1 cellular context compared by ENCODE assay signal in the genomic region with DNA sequence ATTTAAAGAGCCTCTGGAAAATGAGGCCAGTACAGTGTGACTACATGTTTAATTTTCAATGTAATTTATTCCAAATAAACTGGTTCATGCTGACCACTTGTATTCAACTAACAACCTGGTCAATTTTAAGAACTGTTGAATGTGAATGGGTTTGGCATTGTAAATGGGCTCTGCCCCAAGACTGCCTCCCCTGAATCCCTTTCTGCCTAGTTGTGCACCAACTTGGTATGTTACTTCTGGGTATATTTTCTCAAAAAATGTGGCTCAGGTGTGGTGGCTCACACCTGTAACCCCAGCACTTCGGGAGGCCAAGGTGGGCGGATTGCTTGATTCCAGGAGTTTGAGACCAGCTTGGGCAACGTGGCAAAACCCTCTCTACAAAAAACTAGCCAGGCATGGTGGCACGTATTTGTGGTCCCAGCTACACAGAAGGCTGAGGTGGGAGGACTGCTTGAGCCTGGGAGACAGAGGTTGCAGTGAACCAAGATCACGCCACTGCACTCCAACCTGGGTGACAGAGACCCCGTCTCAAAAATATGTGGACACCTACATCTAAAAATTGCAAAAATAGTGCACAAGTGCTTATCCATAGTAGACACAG.
TF ChIP-seq lines count a peak whose summit lies in the region.

No MANE protein-coding gene starts in this region.

TF ChIP-seq in WTC11, 78 proteins besides CTCF, POLR2A, EP300 and RAD21 (continued from another document):
- TF ChIP-seq, protein P1, sequence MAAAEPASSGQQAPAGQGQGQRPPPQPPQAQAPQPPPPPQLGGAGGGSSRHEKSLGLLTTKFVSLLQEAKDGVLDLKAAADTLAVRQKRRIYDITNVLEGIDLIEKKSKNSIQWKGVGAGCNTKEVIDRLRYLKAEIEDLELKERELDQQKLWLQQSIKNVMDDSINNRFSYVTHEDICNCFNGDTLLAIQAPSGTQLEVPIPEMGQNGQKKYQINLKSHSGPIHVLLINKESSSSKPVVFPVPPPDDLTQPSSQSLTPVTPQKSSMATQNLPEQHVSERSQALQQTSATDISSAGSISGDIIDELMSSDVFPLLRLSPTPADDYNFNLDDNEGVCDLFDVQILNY (CRISPR knock-in tag; IDR thresholded peaks at IDR 0.05) = no peak
